Comparison of ENCODE assay signal across 8 cellular contexts in the genomic region with DNA sequence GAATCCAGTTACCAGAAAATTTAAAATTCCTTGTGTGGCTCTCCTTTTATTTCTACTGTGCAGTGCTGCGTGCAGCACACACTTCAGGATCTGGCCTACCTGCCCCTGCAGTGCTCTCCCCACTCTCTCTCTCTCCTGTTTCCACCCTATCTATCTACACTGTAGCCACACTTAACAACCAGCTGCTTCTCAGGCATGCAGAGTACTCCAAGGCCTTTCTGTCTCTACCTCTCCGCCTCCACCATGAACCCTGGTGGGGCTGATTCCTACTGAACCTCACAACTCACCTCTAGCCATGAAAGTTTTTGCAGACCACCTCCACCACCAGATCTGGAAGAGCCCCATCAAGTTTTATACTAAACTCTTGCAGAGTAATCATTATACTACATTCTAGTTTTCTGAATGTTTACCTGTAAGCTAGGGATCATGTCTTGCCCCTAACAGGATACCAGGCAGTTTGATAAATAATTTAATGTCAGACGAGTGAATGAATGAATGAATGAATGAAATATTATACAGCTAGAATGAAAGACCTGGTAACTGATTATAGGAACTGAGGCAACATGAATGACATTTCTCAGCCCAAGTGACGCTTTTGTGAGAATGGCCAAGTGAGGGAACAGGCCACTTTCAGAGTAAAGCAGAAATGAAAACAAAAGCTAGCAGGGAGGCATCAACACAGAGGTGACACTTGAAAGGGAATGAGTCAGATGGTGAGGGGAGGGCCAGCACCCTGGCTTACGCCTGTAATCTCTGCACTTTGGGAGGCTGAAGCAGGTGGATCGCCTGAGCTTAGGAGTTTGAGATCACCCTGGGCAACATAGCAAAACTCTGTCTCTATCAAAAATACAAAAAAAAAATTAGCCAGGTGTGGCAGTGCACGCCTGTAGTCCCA.
DNase-seq lines count a peak whose midpoint lies in the region; ATAC-seq and TF ChIP-seq lines count a peak whose summit lies in the region.

No MANE protein-coding gene starts in this region.

- peaks cover 3% of the 10 kb centered on the region for H3K9me2 ChIP-seq in GM23338 (ENCODE audit: insufficient read depth)

- no peak overlapping the region for H2BK12ac ChIP-seq in neuronal stem cell (ENCODE audit: low read length)

- no peak overlapping the region for H3K27ac ChIP-seq in GM23338 (ENCODE audit: low read depth)
- no peak overlapping the region for H3K27ac ChIP-seq in neuronal stem cell (replicated peaks; ENCODE audit: low read length)
- H3K27ac ChIP-seq in osteoblast (ENCODE audit: low read depth, low read length): no peak overlapping the region

- H4K8ac ChIP-seq in neuronal stem cell (ENCODE audit: low read depth, low read length): no peak overlapping the region

- H3K4me1 Mint-ChIP-seq in GM23338 (peaks cover 34% of the 10 kb centered on the region), T-cell (peaks cover 67 to 87% (median 78%) of the 10 kb centered on the region in 3 donors)

- peaks cover 18% of the 10 kb centered on the region for H3K4me1 ChIP-seq in GM23338 (ENCODE audit: insufficient read depth)
- H3K4me1 ChIP-seq in neuronal stem cell (ENCODE audit: control insufficient read depth in 2 of 2, insufficient read depth in 1 of 2, low read depth in 1 of 2, low read length in 2 of 2): peaks cover 0 to 7% of the 10 kb centered on the region in 2 donors
- peaks cover 2% of the 10 kb centered on the region for H3K4me1 ChIP-seq in osteoblast (ENCODE audit: insufficient read depth, low read length)

- H3K27me3 ChIP-seq in GM23338 (ENCODE audit: insufficient read depth): no peaks in the 10 kb centered on the region
- no peaks in the 10 kb centered on the region for H3K27me3 ChIP-seq in neuronal stem cell (ENCODE audit: control insufficient read depth in 3 of 3, insufficient read depth in 3 of 3, low read depth in 1 of 3, low read length in 3 of 3)
- H3K27me3 ChIP-seq in osteoblast (ENCODE audit: insufficient read depth, low read length): no peaks in the 10 kb centered on the region

- CTCF ChIA-PET in T-cell (lab: Charles Lee): interaction anchor here in 1 of 2 donors (0.6 kb wide), 1 partner anchor 202 kb away, joined by 3 read pairs; no protein-coding TSS in a partner anchor

- no peaks in the 10 kb centered on the region for H3K9me3 Mint-ChIP-seq in GM23338
- H3K9me3 Mint-ChIP-seq in T-cell: peaks cover 0 to 11% (median 6%) of the 10 kb centered on the region in 3 donors

- no peak overlapping the region for H3K18ac ChIP-seq in neuronal stem cell (ENCODE audit: low read length)

- H3K9me3 ChIP-seq in neuronal stem cell (replicated peaks in 1 of 2; ENCODE audit: control insufficient read depth in 2 of 2, insufficient read depth in 1 of 2, low read depth in 1 of 2, low read length in 2 of 2) (peaks cover 0 to 2% of the 10 kb centered on the region in 2 donors), osteoblast (ENCODE audit: low read depth, low read length) (no peaks in the 10 kb centered on the region)

- no peak overlapping the region for H3K4me3 ChIP-seq in GM23338
- H3K4me3 ChIP-seq in neuronal stem cell (ENCODE audit: low read length in 2 of 2): no peak overlapping the region
- no peak overlapping the region for H3K4me3 ChIP-seq in osteoblast (ENCODE audit: insufficient read depth, low read length)

- peak overlapping the region; percentile 40 for H3K9ac ChIP-seq in neuronal stem cell (ENCODE audit: low read depth, low read length, poor library complexity)

- no peak overlapping the region for H4K91ac ChIP-seq in neuronal stem cell (ENCODE audit: low read depth, low read length, poor library complexity)

- TF ChIP-seq CTCF in GM23338 (conservative IDR thresholded peaks at IDR 0.05; ENCODE audit: low read depth in 2 of 2) (no peak), osteoblast (IDR thresholded peaks at IDR 0.05; ENCODE audit: extremely low read depth, low read depth, low read length) (no peak)

- H3K36me3 ChIP-seq in GM23338 (ENCODE audit: insufficient read depth): no peaks in the 10 kb centered on the region
- H3K36me3 ChIP-seq in neuronal stem cell (replicated peaks in 1 of 2; ENCODE audit: control insufficient read depth in 2 of 2, insufficient read depth in 2 of 2, low read length in 2 of 2): peaks cover 0 to 1% of the 10 kb centered on the region in 2 donors
- no peaks in the 10 kb centered on the region for H3K36me3 ChIP-seq in osteoblast (ENCODE audit: insufficient read depth, low read length)

- H3K4me3 Mint-ChIP-seq in GM23338: no peak overlapping the region; the same call in 2 of the 3 replicates
- peak overlapping the region in 1 of 3 donors; percentile 5 for H3K4me3 Mint-ChIP-seq in T-cell

- no peaks in the 10 kb centered on the region; the same call in 2 of the 3 replicates for H3K36me3 Mint-ChIP-seq in GM23338 (ENCODE audit: low read depth)
- H3K36me3 Mint-ChIP-seq in T-cell: peaks cover 50% of the 10 kb centered on the region

- H3K27ac Mint-ChIP-seq in GM23338: peak overlapping the region; percentile 2; the same call in 1 of the 2 replicates
- H3K27ac Mint-ChIP-seq in T-cell: peak overlapping the region; percentile 62 to 74

- no peak overlapping the region for H2AK5ac ChIP-seq in neuronal stem cell (ENCODE audit: low read depth, low read length)

- no peak overlapping the region for H3K4me2 ChIP-seq in GM23338
- no peak overlapping the region for H3K4me2 ChIP-seq in neuronal stem cell (ENCODE audit: insufficient read depth, low read length, poor library complexity, severe bottlenecking)
- H3K4me2 ChIP-seq in osteoblast (ENCODE audit: insufficient read depth, low read length): no peak overlapping the region

- no peak overlapping the region for H2AFZ ChIP-seq in GM23338
- H2AFZ ChIP-seq in neuronal stem cell (ENCODE audit: low read length): no peak overlapping the region
- no peak overlapping the region for H2AFZ ChIP-seq in osteoblast (ENCODE audit: low read length)

- H3K79me2 ChIP-seq in GM23338 (replicated peaks; ENCODE audit: insufficient read depth) (peaks cover 3% of the 10 kb centered on the region; the same call in 1 of the 2 replicates), osteoblast (ENCODE audit: insufficient read depth, low read length) (peaks cover 42% of the 10 kb centered on the region)

- DNase-seq in GM23338 (ENCODE audit: low spot score) (no peak), T-cell (peak in 2 of 34 experiments; percentile 25 to 32), neuronal stem cell (ENCODE audit: low spot score) (no peak), GF-D8 (lab: John Stamatoyannopoulos, UW) (no peak), NCI-H82 (lab: John Stamatoyannopoulos, UW) (no peak), osteoblast (ENCODE audit: insufficient read length, low spot score, missing footprints) (no peak), DMS 273 treated with DMSO at 0.1 percent for 48 hours (lab: John Stamatoyannopoulos, UW) (no peak)

- H3K79me1 ChIP-seq in neuronal stem cell (ENCODE audit: low read depth, low read length): peaks cover 2% of the 10 kb centered on the region

- POLR2A ChIA-PET in T-cell (lab: Charles Lee): interaction anchor here (0.5 kb wide), 2 partner anchors 25 to 82 kb away, joined by 3 to 4 read pairs; no protein-coding TSS in a partner anchor

- H2BK5ac ChIP-seq in neuronal stem cell (ENCODE audit: low read length): no peak overlapping the region

- H3K23ac ChIP-seq in neuronal stem cell (ENCODE audit: low read depth, low read length, poor library complexity): no peak overlapping the region

- no peak overlapping the region for H2BK120ac ChIP-seq in neuronal stem cell (ENCODE audit: low read depth, low read length)

- WGBS in neuronal stem cell (ENCODE audit: extremely low coverage in 2 of 2, insufficient read length in 2 of 2, insufficient replicate concordance in 1 of 2), 2 donors: no CpG with 5 or more reads among the region's 7 CpGs

- H3K4ac ChIP-seq in neuronal stem cell (ENCODE audit: low read length): no peak overlapping the region

- peak; percentile 97 for ATAC-seq in GM18858 (IDR thresholded peaks at IDR 0.05; ENCODE audit: unreplicated experiment)
- ATAC-seq in GM23338: peak; percentile 26; the same call in 1 of the 3 replicates
- peak; percentile 65 to 89 (median 78) for ATAC-seq in T-cell (replicated peaks in 1 of 4)

- H2BK15ac ChIP-seq in neuronal stem cell (ENCODE audit: low read length): no peak overlapping the region

- no peaks in the 10 kb centered on the region for H3F3A ChIP-seq in GM23338 (replicated peaks; ENCODE audit: low read depth)

- no peak overlapping the region for H3K14ac ChIP-seq in neuronal stem cell (ENCODE audit: low read length)

- H3K27me3 Mint-ChIP-seq in GM23338 (ENCODE audit: insufficient read depth, low read depth, poor library complexity) (peaks cover 10% of the 10 kb centered on the region), T-cell (no peaks in the 10 kb centered on the region)

- no peaks in the 10 kb centered on the region for H4K20me1 ChIP-seq in GM23338 (replicated peaks; ENCODE audit: insufficient read depth)
- H4K20me1 ChIP-seq in osteoblast (ENCODE audit: insufficient read depth, low read length): no peaks in the 10 kb centered on the region

TF ChIP-seq in GM23338, 12 proteins besides CTCF, POLR2A, EP300 and RAD21 (continues in another document):
- TF ChIP-seq JUNB (IDR thresholded peaks at IDR 0.05; ENCODE audit: unreplicated experiment) (no peak), ZNF114 (CRISPR knock-in tag; IDR thresholded peaks at IDR 0.05) (no peak), REST (IDR thresholded peaks at IDR 0.05; ENCODE audit: unreplicated experiment) (no peak), EZH2 (IDR thresholded peaks at IDR 0.05; ENCODE audit: low read depth, unreplicated experiment) (no peak)

Comparison
In these comparisons a context has a peak if more than half of its experiments do, and no peak if none do; other contexts are left out.
1. ATAC-seq: peak in every context shown above with its lines; median percentile 97 in GM18858; 78 in T-cell; 26 in GM23338.